8 cellular contexts compared by ENCODE assay signal in genomic region chr2:71129891-71130324, GRCh38. TPM values are rescaled to one million over a fixed set of nuclear protein-coding genes. Genes with fewer than 3 reads are reported as not detected.
DNase-seq lines count a peak whose midpoint lies in the region; ATAC-seq and TF ChIP-seq lines count a peak whose summit lies in the region.

Gene MCEE, minus strand, starts transcription at chr2:71130229. Its CDS starts 10 bp downstream, at chr2:71130219.

- no peaks in the 10 kb centered on the region for H3K27me3 Mint-ChIP-seq in WTC11 (ENCODE audit: low read depth)

- no peak within 1 kb of the TSS for H3K4me3 Mint-ChIP-seq in WTC11

- peaks cover 12% of the 10 kb centered on the region for H3K36me3 Mint-ChIP-seq in WTC11

- POLR2A ChIA-PET in AG04450 (lab: Yijun Ruan, JAX) = interaction anchor here (0.6 to 3.4 kb wide), 5 partner anchors 15 to 202 kb away, joined by 3 to 33 read pairs (median 4); partner anchors contain the start of genes NAGK and ZNF638
- POLR2A ChIA-PET in WTC11 (lab: Charles Lee) = no interaction called here

- H3K27me3 ChIP-seq in AG04450 (ENCODE audit: control insufficient read depth, insufficient read depth, low read length) = no peaks in the 10 kb centered on the region

- TF ChIP-seq CTCF in AG04450 (IDR thresholded peaks at IDR 0.05; ENCODE audit: low read depth, low read length) (no peak), WTC11 (IDR thresholded peaks at IDR 0.05) (no peak)

- DNase-seq in AG04450 (ENCODE audit: low read depth, low spot score) (peak; percentile 0), NCI-H2171 treated with DMSO at 0.1 percent for 48 hours (lab: John Stamatoyannopoulos, UW) (peak; percentile 93), WTC11 (ENCODE audit: low spot score) (peak; percentile 89), left colon (peak; percentile 87 to 93)
- DNase-seq in central memory CD4-positive, alpha-beta T cell = peak; percentile 85
- DNase-seq in stimulated activated CD4-positive, alpha-beta T cell treated with anti-CD3 and anti-CD28 coated beads, Interleukin-2, amount 100 ng/mL, for 24 hours = peak; percentile 89

- H3K27ac ChIP-seq in AG04450 (ENCODE audit: low read depth, low read length) = peak within 1 kb of the TSS; percentile 97

- peak within 1 kb of the TSS; percentile 98 for H3K27ac Mint-ChIP-seq in WTC11

- ATAC-seq in GM18870 (IDR thresholded peaks at IDR 0.05; ENCODE audit: unreplicated experiment) = peak; percentile 75
- ATAC-seq in HG03103 (IDR thresholded peaks at IDR 0.05; ENCODE audit: low read depth, unreplicated experiment) = peak; percentile 71
- ATAC-seq in WTC11 = peak; percentile 89
- peak; percentile 92 for ATAC-seq in left colon

- H3K4me1 Mint-ChIP-seq in WTC11 = peaks cover 9% of the 10 kb centered on the region

- H3K9me3 ChIP-seq in AG04450 (ENCODE audit: control insufficient read depth, insufficient read depth, low read length) = peaks cover 2% of the 10 kb centered on the region; the same call in 1 of the 2 replicates

- CTCF ChIA-PET in AG04450 (lab: Charles Lee) (interaction anchor here (1.0 kb wide), 1 partner anchor 29 kb away, joined by 3 read pairs; no protein-coding TSS in a partner anchor), WTC11 (lab: Charles Lee) (interaction anchor here (0.6 to 2.7 kb wide), 7 partner anchors 25 to 170 kb away, joined by 3 to 15 read pairs (median 5); no protein-coding TSS in a partner anchor)

- peak within 1 kb of the TSS; percentile 98 for H3K4me3 ChIP-seq in AG04450 (ENCODE audit: low read depth, low read length)

- intact Hi-C loops in left colon (cut with DNase I, micrococcal nuclease) = no loop called here

- H3K9me3 Mint-ChIP-seq in WTC11 = no peaks in the 10 kb centered on the region

TF ChIP-seq in WTC11, 78 proteins besides CTCF, POLR2A, EP300 and RAD21 (continues in another document):
- TF ChIP-seq ZNF263 (CRISPR knock-in tag; IDR thresholded peaks at IDR 0.05; ENCODE audit: low read depth) = no peak
- TF ChIP-seq NR1H2 (CRISPR knock-in tag; IDR thresholded peaks at IDR 0.05) = no peak
- no peak for TF ChIP-seq ERG (CRISPR knock-in tag; IDR thresholded peaks at IDR 0.05)
- no peak for TF ChIP-seq TEAD4 (CRISPR knock-in tag; IDR thresholded peaks at IDR 0.05)
- TF ChIP-seq ZNF121 (CRISPR knock-in tag; IDR thresholded peaks at IDR 0.05) = no peak
- no peak for TF ChIP-seq ELF4 (CRISPR knock-in tag; IDR thresholded peaks at IDR 0.05; ENCODE audit: low read depth)
- TF ChIP-seq ZNF232 (CRISPR knock-in tag; IDR thresholded peaks at IDR 0.05) = peak; percentile 57; the same call in 1 of the 2 replicates
- no peak for TF ChIP-seq PRRX2 (CRISPR knock-in tag; IDR thresholded peaks at IDR 0.05)
- TF ChIP-seq JAZF1 (CRISPR knock-in tag; IDR thresholded peaks at IDR 0.05) = no peak
- TF ChIP-seq ZNF425 (CRISPR knock-in tag; conservative IDR thresholded peaks at IDR 0.05) = no peak
- TF ChIP-seq USF2 (CRISPR knock-in tag; IDR thresholded peaks at IDR 0.05) = no peak
- no peak for TF ChIP-seq NR2C2 (CRISPR knock-in tag; IDR thresholded peaks at IDR 0.05)
- TF ChIP-seq ARID4B (CRISPR knock-in tag; IDR thresholded peaks at IDR 0.05; ENCODE audit: borderline replicate concordance) = no peak; the same call in 1 of the 2 replicates
- TF ChIP-seq FOXP4 (CRISPR knock-in tag; IDR thresholded peaks at IDR 0.05) = 0 out of 2 replicates have a peak, but pooled peaks have one; percentile 37
- no peak; the same call in 1 of the 2 replicates for TF ChIP-seq E2F4 (CRISPR knock-in tag; IDR thresholded peaks at IDR 0.05; ENCODE audit: borderline replicate concordance, low read depth)

RNA-seq across cellular contexts. Expression of gene MCEE, which starts in this region (rescaled TPM):
- 14.6 and 18.1 TPM in 2 replicates for polyA plus RNA-seq in AG04450 (2011; rRNA removed)
- polyA minus RNA-seq in AG04450 (2011; rRNA and poly(A)+ RNA removed) = 6.4 and 7.1 TPM in 2 replicates
- 17.2 to 19.1 TPM (median 18.7 TPM) in 3 replicates for total RNA-seq in WTC11 (2021)
- total RNA-seq in left colon = 10 to 100 TPM; 21.6 to 23.6 TPM

Comparison
In these comparisons a context has a peak if more than half of its experiments do, and no peak if none do; other contexts are left out.
1. Peak in every context shown above with its lines: DNase-seq, ATAC-seq, H3K4me3 ChIP-seq and H3K27ac ChIP-seq.
2. DNase-seq: peak in every context shown above with its lines; median percentile 93 in NCI-H2171 treated with DMSO at 0.1 percent for 48 hours; 90 in left colon; 89 in WTC11; 89 in stimulated activated CD4-positive, alpha-beta T cell treated with anti-CD3 and anti-CD28 coated beads, Interleukin-2, amount 100 ng/mL, for 24 hours; 85 in central memory CD4-positive, alpha-beta T cell; 0 in AG04450.